In genomic region chr9:111356567-111357244, GRCh38 we compare ENCODE assay signal across 9 cellular contexts. TPM values are rescaled to one million over a fixed set of nuclear protein-coding genes. Genes with fewer than 3 reads are reported as not detected.
A peak's percentile ranks its signal among the peaks of the same experiment; 100 is the strongest.
DNase-seq lines count a peak whose midpoint lies in the region; ATAC-seq and TF ChIP-seq lines count a peak whose summit lies in the region.
"Had no signal": no experiment of that assay in that cellular context is flagged by ENCODE, and none has a peak within 500 bp of the region (broad histone marks: within the 10 kb centered on the region; RNA-seq: fewer than 3 reads in every experiment).

No MANE protein-coding gene starts in this region.

- intact Hi-C loops in PC-3 (cut with micrococcal nuclease): no loop called here

- H3K27ac ChIP-seq in PC-3 (ENCODE audit: low read length): peak overlapping the region; percentile 69

- POLR2A ChIA-PET in PC-3 (lab: Charles Lee; ENCODE audit: unreplicated experiment) (interaction anchor here (0.6 kb wide), 1 partner anchor 249 kb away, joined by 10 read pairs; no protein-coding TSS in a partner anchor), HEK293T (lab: Yijun Ruan, JAX) (no interaction called here)

- no peaks in the 10 kb centered on the region for H3K79me2 ChIP-seq in PC-3 (ENCODE audit: low read length)

- peak; percentile 87 for DNase-seq in EL
- DNase-seq in PC-3: peak; percentile 80
- peak; percentile 13 for DNase-seq in pulmonary artery endothelial cell (ENCODE audit: low read depth, low spot score)
- DNase-seq in retina: no peak
- no peak for DNase-seq in NCI-H187 (lab: John Stamatoyannopoulos, UW)
- no peak for DNase-seq in HEK293T (ENCODE audit: extremely low spot score)

- no peak for TF ChIP-seq CTCF in PC-3 (conservative IDR thresholded peaks at IDR 0.05; ENCODE audit: low read depth, low read length)

- H3K9me3 ChIP-seq in PC-3 (ENCODE audit: low read length): no peaks in the 10 kb centered on the region

- peak overlapping the region; percentile 73 for H3K4me2 ChIP-seq in PC-3 (ENCODE audit: low read length)

- H3K9me2 ChIP-seq in PC-3 (replicated peaks; ENCODE audit: low read length): no peaks in the 10 kb centered on the region

- ATAC-seq in PC-3 (peak; percentile 86), esophagus mucosa (peak; percentile 77), HG02678 (IDR thresholded peaks at IDR 0.05; ENCODE audit: unreplicated experiment) (no peak)

- H3K9ac ChIP-seq in PC-3 (ENCODE audit: low read length): 0 out of 2 replicates have a peak overlapping the region, but pooled peaks have one; percentile 13

- H3K4me1 ChIP-seq in PC-3 (ENCODE audit: insufficient read depth, low read length): peaks cover 20% of the 10 kb centered on the region

- peaks cover 6% of the 10 kb centered on the region; the same call in 1 of the 2 replicates for H3K36me3 ChIP-seq in PC-3 (ENCODE audit: low read depth, low read length)

- BruUV-seq in PC-3 (replicated peaks; lab: Mats Ljungman, UMichigan): TSS peak; percentile 9

- peak overlapping the region; percentile 18; the same call in 1 of the 2 replicates for H3K4me3 ChIP-seq in PC-3 (ENCODE audit: low read length)

- H2AFZ ChIP-seq in PC-3 (ENCODE audit: low read length): no peak overlapping the region

- H4K20me1 ChIP-seq in PC-3 (ENCODE audit: low read length): no peaks in the 10 kb centered on the region

- H3K27me3 ChIP-seq in PC-3 (ENCODE audit: low read length): no peaks in the 10 kb centered on the region

- CTCF ChIA-PET in PC-3 (lab: Charles Lee): no interaction called here
- CTCF ChIA-PET in HEK293T (lab: Yijun Ruan, JAX): no interaction called here

- no peaks in the 10 kb centered on the region for H3F3A ChIP-seq in PC-3 (ENCODE audit: low read length, unreplicated experiment)

TF ChIP-seq in HEK293T, 16 proteins besides CTCF, POLR2A, EP300 and RAD21:
- no peak for TF ChIP-seq FOXA1 (IDR thresholded peaks at IDR 0.05)
- TF ChIP-seq, protein P1, sequence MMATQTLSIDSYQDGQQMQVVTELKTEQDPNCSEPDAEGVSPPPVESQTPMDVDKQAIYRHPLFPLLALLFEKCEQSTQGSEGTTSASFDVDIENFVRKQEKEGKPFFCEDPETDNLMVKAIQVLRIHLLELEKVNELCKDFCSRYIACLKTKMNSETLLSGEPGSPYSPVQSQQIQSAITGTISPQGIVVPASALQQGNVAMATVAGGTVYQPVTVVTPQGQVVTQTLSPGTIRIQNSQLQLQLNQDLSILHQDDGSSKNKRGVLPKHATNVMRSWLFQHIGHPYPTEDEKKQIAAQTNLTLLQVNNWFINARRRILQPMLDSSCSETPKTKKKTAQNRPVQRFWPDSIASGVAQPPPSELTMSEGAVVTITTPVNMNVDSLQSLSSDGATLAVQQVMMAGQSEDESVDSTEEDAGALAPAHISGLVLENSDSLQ (IDR thresholded peaks at IDR 0.05): no peak

RNA-seq across cellular contexts. Expression of gene OR2K2, which starts 26.7 kb away (rescaled TPM):
- 0.26 TPM in 1 of 2 replicates, not detected in the other for total RNA-seq in PC-3 (2014; rRNA removed)
- not detected for total RNA-seq in esophagus mucosa
- not detected in 2 replicates for total RNA-seq in pulmonary artery endothelial cell
- total RNA-seq: activated CD8-positive, alpha-beta memory T cell treated with anti-CD3 and anti-CD28 coated beads for 36 hours had no signal

Comparison
In these comparisons a context has a peak if more than half of its experiments do, and no peak if none do; other contexts are left out.
1. DNase-seq: peak in EL (single experiment), PC-3 (single experiment) and pulmonary artery endothelial cell (single experiment); none in retina (single experiment), NCI-H187 (0 of 2) and HEK293T (single experiment).